In the genomic region with DNA sequence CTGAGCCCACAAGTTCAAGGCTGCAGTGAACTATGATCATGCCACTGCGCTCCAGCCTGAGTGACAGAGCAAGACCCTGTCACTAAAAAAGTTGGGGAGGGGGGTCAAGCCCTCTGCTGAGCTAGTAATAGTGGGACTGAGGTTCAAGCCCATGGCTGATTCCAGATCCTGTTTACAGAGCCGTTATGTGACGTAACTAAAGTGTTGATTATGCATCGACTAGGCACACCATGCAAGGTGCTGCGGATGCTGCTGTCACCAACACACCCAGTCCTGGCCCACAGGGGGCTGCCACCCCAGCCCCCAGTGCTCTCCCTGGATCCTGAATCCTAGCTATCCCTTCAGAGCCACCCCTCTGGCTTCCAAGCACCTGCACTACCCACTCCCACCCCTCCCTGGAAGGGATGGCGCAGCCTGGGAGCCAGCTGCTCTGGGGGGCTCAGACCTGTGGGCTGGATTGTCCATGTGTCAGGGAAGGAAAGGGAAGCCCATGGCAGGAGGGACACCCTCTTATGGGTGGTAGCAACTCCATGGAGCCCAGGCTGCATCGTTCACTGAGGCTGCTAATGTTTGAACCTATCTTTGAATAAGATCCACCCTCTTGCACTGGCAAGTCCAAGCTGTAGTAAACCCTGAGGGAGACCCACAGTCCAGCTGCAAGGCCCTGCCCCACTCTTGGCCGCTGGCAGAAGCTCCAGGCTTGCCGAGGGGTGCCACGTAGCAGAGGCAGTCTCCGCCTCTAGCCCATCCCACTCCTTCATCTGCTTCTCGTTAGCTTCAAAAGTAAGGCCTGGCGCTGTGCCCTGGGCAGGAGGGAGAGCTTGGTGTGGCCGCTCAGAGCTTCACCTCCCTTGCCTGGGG, we compare ENCODE assay signal across 9 cellular contexts.
DNase-seq lines count a peak whose midpoint lies in the region; TF ChIP-seq lines count a peak whose summit lies in the region.
"Had no signal": no experiment of that assay in that cellular context is flagged by ENCODE, and none has a peak within 500 bp of the region (broad histone marks: within the 10 kb centered on the region; RNA-seq: fewer than 3 reads in every experiment).

No MANE protein-coding gene starts in this region.

- CTCF ChIA-PET in BJ (lab: Yijun Ruan, JAX), result interaction anchor here (0.6 to 2.6 kb wide), 6 partner anchors 28 to 193 kb away, joined by 3 to 13 read pairs (median 4); a partner anchor contains a TSS
- CTCF ChIA-PET in activated CD4-positive, alpha-beta T cell treated with anti-CD3 and anti-CD28 coated beads, Interleukin-2, amount 10 ng/mL, durations not matched to agents 7 days and 5 days (lab: Charles Lee), result interaction anchor here (0.9 to 1.5 kb wide), 6 partner anchors 10 to 37 kb away, joined by 3 to 4 read pairs (median 3); no protein-coding TSS in a partner anchor

- POLR2A ChIA-PET in BJ (lab: Charles Lee), result interaction anchor here (0.6 to 2.0 kb wide), 4 partner anchors 22 to 332 kb away, joined by 3 to 12 read pairs (median 8); a partner anchor contains a TSS
- POLR2A ChIA-PET in activated CD4-positive, alpha-beta T cell treated with anti-CD3 and anti-CD28 coated beads, Interleukin-2, amount 10 ng/mL, durations not matched to agents 7 days and 5 days (lab: Charles Lee), result no interaction called here

- H3K36me3 ChIP-seq in BJ (ENCODE audit: control insufficient read depth, insufficient read depth, low read length) (no peaks in the 10 kb centered on the region), tibial artery (no peaks in the 10 kb centered on the region)

- no peaks in the 10 kb centered on the region for H3K9me3 Mint-ChIP-seq in immature natural killer cell
- no peaks in the 10 kb centered on the region for H3K9me3 Mint-ChIP-seq in activated CD4-positive, alpha-beta T cell treated with anti-CD3 and anti-CD28 coated beads, Interleukin-2, amount 10 ng/mL, durations not matched to agents 7 days and 5 days
- H3K9me3 Mint-ChIP-seq: activated naive CD4-positive, alpha-beta T cell treated with anti-CD3 and anti-CD28 coated beads, Interleukin-2, amount 50 U/mL, for 24 hours had no signal

- DNase-seq in BJ (ENCODE audit: low read depth), result peak; percentile 89
- DNase-seq in NCI-H1092 (lab: John Stamatoyannopoulos, UW), result peak; percentile 66
- peak; percentile 95 for DNase-seq in amniotic epithelial cell (ENCODE audit: low read depth)
- peak; percentile 44 for DNase-seq in kidney glomerular epithelial cell (lab: John Stamatoyannopoulos, UW)
- peak; percentile 91 for DNase-seq in tibial artery
- DNase-seq in immature natural killer cell, result no peak
- DNase-seq in activated CD4-positive, alpha-beta T cell treated with anti-CD3 and anti-CD28 coated beads, Interleukin-2, amount 10 ng/mL, durations not matched to agents 7 days and 5 days, result no peak
- DNase-seq in cerebellum (ENCODE audit: low spot score), result no peak

- H3K4me1 ChIP-seq in tibial artery, result peaks cover 4 to 42% (median 33%) of the 10 kb centered on the region in 4 donors

- no peaks in the 10 kb centered on the region for H3K27me3 ChIP-seq in BJ (ENCODE audit: control insufficient read depth, insufficient read depth, low read length)
- H3K27me3 ChIP-seq in tibial artery, result no peaks in the 10 kb centered on the region

- peaks cover 14 to 21% of the 10 kb centered on the region in 2 donors for H3K4me1 Mint-ChIP-seq in immature natural killer cell
- peaks cover 23% of the 10 kb centered on the region for H3K4me1 Mint-ChIP-seq in activated CD4-positive, alpha-beta T cell treated with anti-CD3 and anti-CD28 coated beads, Interleukin-2, amount 10 ng/mL, durations not matched to agents 7 days and 5 days

- H3K4me3 Mint-ChIP-seq in immature natural killer cell, result no peak overlapping the region
- no peak overlapping the region for H3K4me3 Mint-ChIP-seq in activated CD4-positive, alpha-beta T cell treated with anti-CD3 and anti-CD28 coated beads, Interleukin-2, amount 10 ng/mL, durations not matched to agents 7 days and 5 days
- H3K4me3 Mint-ChIP-seq: activated naive CD4-positive, alpha-beta T cell treated with anti-CD3 and anti-CD28 coated beads, Interleukin-2, amount 50 U/mL, for 24 hours had no signal

- no peak overlapping the region for H3K4me3 ChIP-seq in BJ (ENCODE audit: low read depth, low read length)
- peak overlapping the region; percentile 3 to 17 for H3K4me3 ChIP-seq in tibial artery

- no peak overlapping the region for H3K27ac Mint-ChIP-seq in immature natural killer cell
- H3K27ac Mint-ChIP-seq in activated CD4-positive, alpha-beta T cell treated with anti-CD3 and anti-CD28 coated beads, Interleukin-2, amount 10 ng/mL, durations not matched to agents 7 days and 5 days, result no peak overlapping the region
- H3K27ac Mint-ChIP-seq: activated naive CD4-positive, alpha-beta T cell treated with anti-CD3 and anti-CD28 coated beads, Interleukin-2, amount 50 U/mL, for 24 hours had no signal

- TF ChIP-seq CTCF in BJ (IDR thresholded peaks at IDR 0.05; ENCODE audit: insufficient read depth, low read depth, low read length) (no peak), tibial artery (IDR thresholded peaks at IDR 0.05) (no peak)

- intact Hi-C loops in tibial artery (cut with DNase I; ENCODE audit: low total_unique reads), result loop anchor here (5.0 kb wide), 1 partner anchor 36 kb away; no protein-coding TSS in a partner anchor

- peak overlapping the region; percentile 38 to 47 for H3K27ac ChIP-seq in tibial artery

- H3K27me3 Mint-ChIP-seq in immature natural killer cell (ENCODE audit: low read depth in 3 of 3), result peaks cover 0 to 4% (median 3%) of the 10 kb centered on the region in 3 donors
- peaks cover 11% of the 10 kb centered on the region for H3K27me3 Mint-ChIP-seq in activated CD4-positive, alpha-beta T cell treated with anti-CD3 and anti-CD28 coated beads, Interleukin-2, amount 10 ng/mL, durations not matched to agents 7 days and 5 days

- no peaks in the 10 kb centered on the region for H3K9me3 ChIP-seq in tibial artery

- H3K36me3 Mint-ChIP-seq in immature natural killer cell, result no peaks in the 10 kb centered on the region
- no peaks in the 10 kb centered on the region for H3K36me3 Mint-ChIP-seq in activated CD4-positive, alpha-beta T cell treated with anti-CD3 and anti-CD28 coated beads, Interleukin-2, amount 10 ng/mL, durations not matched to agents 7 days and 5 days (ENCODE audit: low read depth)
- H3K36me3 Mint-ChIP-seq: activated naive CD4-positive, alpha-beta T cell treated with anti-CD3 and anti-CD28 coated beads, Interleukin-2, amount 50 U/mL, for 24 hours had no signal

Comparison
In these comparisons a context has a peak if more than half of its experiments do, and no peak if none do; other contexts are left out.
1. DNase-seq: peak in BJ (single experiment), NCI-H1092 (single experiment), amniotic epithelial cell (single experiment), kidney glomerular epithelial cell (single experiment) and tibial artery (2 of 2); none in immature natural killer cell (0 of 3), activated CD4-positive, alpha-beta T cell treated with anti-CD3 and anti-CD28 coated beads, Interleukin-2, amount 10 ng/mL, durations not matched to agents 7 days and 5 days (single experiment) and cerebellum (single experiment).